ENCODE assay signal across 18 cellular contexts in the genomic region with DNA sequence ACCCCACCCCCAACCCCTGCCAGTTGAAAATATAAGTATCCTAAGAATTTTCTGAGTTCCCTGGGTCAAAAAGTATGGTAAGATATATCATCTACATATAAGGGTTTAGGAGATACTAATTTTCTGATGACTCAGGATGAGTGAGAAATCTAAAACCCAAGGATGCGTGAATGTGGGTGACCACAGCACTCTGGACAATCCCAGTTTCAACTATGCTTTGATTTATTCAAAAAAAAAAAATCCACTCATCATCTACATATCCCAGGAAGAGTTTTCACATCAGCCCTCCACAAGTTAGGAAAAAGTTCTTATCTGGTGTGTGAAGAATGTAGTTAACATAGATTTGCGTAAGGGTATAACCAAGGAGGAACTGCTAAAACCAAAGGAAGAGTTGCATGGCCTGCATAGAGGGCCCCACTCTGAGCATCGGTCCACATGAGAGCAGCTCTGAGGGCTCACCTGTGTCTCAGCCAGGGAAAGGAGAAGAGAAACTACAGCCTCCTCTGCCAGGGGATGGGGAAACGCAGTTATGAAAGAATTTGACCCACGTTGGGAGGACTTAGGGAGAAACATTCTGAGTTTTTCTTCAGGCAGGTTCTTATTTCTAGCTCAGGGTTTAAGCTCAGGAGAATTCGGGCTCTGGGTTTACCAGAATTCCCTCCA. TPM values are rescaled to one million over a fixed set of nuclear protein-coding genes. Genes with fewer than 3 reads are reported as not detected.
DNase-seq lines count a peak whose midpoint lies in the region; ATAC-seq lines count a peak whose summit lies in the region.
"Had no signal": no experiment of that assay in that cellular context is flagged by ENCODE, and none has a peak within 500 bp of the region (broad histone marks: within the 10 kb centered on the region; RNA-seq: fewer than 3 reads in every experiment).

No MANE protein-coding gene starts in this region.

- DNase-seq in NOMO-1 treated with DMSO at 0.1 percent for 48 hours (lab: John Stamatoyannopoulos, UW; ENCODE audit: unreplicated experiment) (peak; percentile 65), fibroblast of peridontal ligament (ENCODE audit: extremely low read depth) (peak; percentile 53), NCI-H1092 treated with DMSO at 0.1 percent for 48 hours (lab: John Stamatoyannopoulos, UW) (no peak), cardiac septum (ENCODE audit: low spot score) (no peak), posterior cingulate gyrus (no peak)
- no peak for DNase-seq in activated T-cell treated with anti-CD3 and anti-CD28 coated beads, Interleukin-2, amount 50 U/mL, for 1 hour
- DNase-seq: activated CD8-positive, alpha-beta T cell treated with anti-CD3 and anti-CD28 coated beads for 36 hours; BE2C; brain microvascular endothelial cell; effector CD8-positive, alpha-beta T cell; foreskin fibroblast; mucosa of descending colon; NCI-H146; SJCRH30 had no signal

- H3K9me3 ChIP-seq in BLaER1 treated with 17β-estradiol and CSF1 and Interleukin-3, amounts not matched to agents 10 nM and 100 nM (replicated peaks in 1 of 11) = no peaks in the 10 kb centered on the region
- H3K9me3 ChIP-seq: BE2C, mucosa of descending colon, SJCRH30 had no signal

- no peaks in the 10 kb centered on the region for H3K27me3 ChIP-seq in BLaER1 treated with 17β-estradiol and CSF1 and Interleukin-3, amounts not matched to agents 10 nM and 100 nM
- H3K27me3 ChIP-seq: BE2C, brain microvascular endothelial cell, SJCRH30 had no signal

- H3K27ac ChIP-seq in BLaER1 treated with 17β-estradiol and CSF1 and Interleukin-3, amounts not matched to agents 10 nM and 100 nM = no peak overlapping the region; a peak in 1 of 22 replicates
- H3K27ac ChIP-seq: brain microvascular endothelial cell, SJCRH30 had no signal

- H3K4me1 ChIP-seq in BLaER1 treated with 17β-estradiol and CSF1 and Interleukin-3, amounts not matched to agents 10 nM and 100 nM = peaks cover 9 to 54% (median 35%) of the 10 kb centered on the region in 10 experiments; a peak in 17 of 20 replicates
- H3K4me1 ChIP-seq: BE2C, SJCRH30 had no signal

- H3K36me3 ChIP-seq in BLaER1 treated with 17β-estradiol and CSF1 and Interleukin-3, amounts not matched to agents 10 nM and 100 nM = peaks cover 0 to 79% (median 0%) of the 10 kb centered on the region in 11 experiments; a peak in 10 of 22 replicates
- H3K36me3 ChIP-seq: BE2C, brain microvascular endothelial cell, SJCRH30 had no signal

- no peak overlapping the region for H3K9ac ChIP-seq in BLaER1 treated with 17β-estradiol and CSF1 and Interleukin-3, amounts not matched to agents 10 nM and 100 nM

- peak overlapping the region in 7 of 11 experiments; percentile 35 to 57 (median 47); a peak in 11 of 22 replicates for H3K4me2 ChIP-seq in BLaER1 treated with 17β-estradiol and CSF1 and Interleukin-3, amounts not matched to agents 10 nM and 100 nM

- H3K4me3 ChIP-seq in BLaER1 treated with 17β-estradiol and CSF1 and Interleukin-3, amounts not matched to agents 10 nM and 100 nM = no peak overlapping the region
- H3K4me3 ChIP-seq: mucosa of descending colon, SJCRH30 had no signal

- ATAC-seq in GM21619 (IDR thresholded peaks at IDR 0.05; ENCODE audit: unreplicated experiment) = peak; percentile 82
- ATAC-seq: activated CD8-positive, alpha-beta T cell treated with anti-CD3 and anti-CD28 coated beads for 36 hours; HCT116; mucosa of descending colon had no signal

- intact Hi-C loops in cardiac septum (cut with DNase I) = no loop called here
- intact Hi-C loops in posterior cingulate gyrus (cut with DNase I) = no loop called here

- H4K20me1 ChIP-seq in BLaER1 treated with 17β-estradiol and CSF1 and Interleukin-3, amounts not matched to agents 10 nM and 100 nM = no peaks in the 10 kb centered on the region

RNA-seq across cellular contexts. Expression of gene LAMB3, which starts 18.8 kb away (rescaled TPM):
- 3.6 TPM for total RNA-seq in cardiac septum

RNA-seq across cellular contexts. Expression of gene G0S2, which starts 41.7 kb away (rescaled TPM):
- total RNA-seq in cardiac septum = 246 TPM

RNA-seq across cellular contexts. Expression of gene CAMK1G, which starts 50.0 kb away (rescaled TPM):
- not detected for total RNA-seq in cardiac septum
- total RNA-seq: activated CD8-positive, alpha-beta T cell treated with anti-CD3 and anti-CD28 coated beads for 36 hours; NCI-H460; SJCRH30 had no signal

Comparison
In these comparisons a context has a peak if more than half of its experiments do, and no peak if none do; other contexts are left out.
1. DNase-seq: peak in NOMO-1 treated with DMSO at 0.1 percent for 48 hours (single experiment) and fibroblast of peridontal ligament (single experiment); none in NCI-H1092 treated with DMSO at 0.1 percent for 48 hours (single experiment), cardiac septum (single experiment), posterior cingulate gyrus (0 of 10) and activated T-cell treated with anti-CD3 and anti-CD28 coated beads, Interleukin-2, amount 50 U/mL, for 1 hour (single experiment).